In genomic region chr1:150514913-150515327, GRCh38 we compare ENCODE assay signal across 8 cellular contexts.
A peak's percentile ranks its signal among the peaks of the same experiment; 100 is the strongest.
DNase-seq lines count a peak whose midpoint lies in the region; ATAC-seq lines count a peak whose summit lies in the region.

No MANE protein-coding gene starts in this region.

- no peak for DNase-seq in central memory CD8-positive, alpha-beta T cell (ENCODE audit: low spot score in 2 of 2)
- no peak for DNase-seq in putamen (ENCODE audit: low spot score)
- no peak for DNase-seq in DMS153 (lab: John Stamatoyannopoulos, UW)
- no peak for DNase-seq in T-helper 9 cell

- H3K27ac Mint-ChIP-seq in central memory CD8-positive, alpha-beta T cell (ENCODE audit: low read depth) = peak overlapping the region; percentile 91

- H3K27me3 Mint-ChIP-seq in central memory CD8-positive, alpha-beta T cell = no peaks in the 10 kb centered on the region

- peak overlapping the region; percentile 33 for H2AFZ ChIP-seq in ACC112 (ENCODE audit: low read length, unreplicated experiment)

- peaks cover 19% of the 10 kb centered on the region for H3K4me1 Mint-ChIP-seq in central memory CD8-positive, alpha-beta T cell

- no peaks in the 10 kb centered on the region for H3K27me3 ChIP-seq in ACC112 (ENCODE audit: insufficient read depth, low read length)
- H3K27me3 ChIP-seq in mucosa of rectum (ENCODE audit: control insufficient read depth in 2 of 2, insufficient read depth in 2 of 2, low read length in 2 of 2) = no peaks in the 10 kb centered on the region

- ATAC-seq in HG03460 (IDR thresholded peaks at IDR 0.05; ENCODE audit: unreplicated experiment) (peak; percentile 5), GM19452 (IDR thresholded peaks at IDR 0.05; ENCODE audit: unreplicated experiment) (no peak)
- ATAC-seq in central memory CD8-positive, alpha-beta T cell (replicated peaks; ENCODE audit: extremely low read depth, poor library complexity, severe bottlenecking) = no peak

- H3K36me3 ChIP-seq in ACC112 (ENCODE audit: insufficient read depth, low read length) = no peaks in the 10 kb centered on the region; the same call in 1 of the 2 replicates
- peaks cover 3 to 4% of the 10 kb centered on the region in 2 donors for H3K36me3 ChIP-seq in mucosa of rectum (ENCODE audit: control insufficient read depth in 2 of 2, insufficient read depth in 2 of 2, low read length in 2 of 2)

- H3K27ac ChIP-seq in ACC112 (ENCODE audit: low read depth, low read length) (no peak overlapping the region), mucosa of rectum (ENCODE audit: low read depth in 2 of 2, low read length in 2 of 2) (peak overlapping the region; percentile 61 to 74)

- H3K9ac ChIP-seq in mucosa of rectum (ENCODE audit: low read depth in 1 of 2, low read length in 2 of 2) = peak overlapping the region; percentile 49 to 83

- H3K4me1 ChIP-seq in ACC112 (ENCODE audit: control insufficient read depth, insufficient read depth, low read length, unreplicated experiment) = peaks cover 14% of the 10 kb centered on the region
- H3K4me1 ChIP-seq in mucosa of rectum (ENCODE audit: control insufficient read depth in 2 of 2, insufficient read depth in 2 of 2, low read length in 2 of 2) = peaks cover 6 to 11% of the 10 kb centered on the region in 2 donors

- no peaks in the 10 kb centered on the region for H3K36me3 Mint-ChIP-seq in central memory CD8-positive, alpha-beta T cell (ENCODE audit: insufficient read depth)

- H3K4me3 Mint-ChIP-seq in central memory CD8-positive, alpha-beta T cell = peak overlapping the region; percentile 79

- H3K79me2 ChIP-seq in ACC112 (ENCODE audit: control insufficient read depth, insufficient read depth, low read length, unreplicated experiment) = no peaks in the 10 kb centered on the region

- H3K4me3 ChIP-seq in ACC112 (ENCODE audit: low read depth, low read length) = peak overlapping the region; percentile 72
- peak overlapping the region; percentile 65 to 88 for H3K4me3 ChIP-seq in mucosa of rectum (ENCODE audit: low read length in 2 of 2)

- no peaks in the 10 kb centered on the region for H3K9me3 Mint-ChIP-seq in central memory CD8-positive, alpha-beta T cell

- no peaks in the 10 kb centered on the region for H3K9me3 ChIP-seq in mucosa of rectum (ENCODE audit: control insufficient read depth in 2 of 2, low read length in 2 of 2)
